14 cellular contexts compared by ENCODE assay signal in genomic region chr10:44576715-44577191, GRCh38.
A peak's percentile ranks its signal among the peaks of the same experiment; 100 is the strongest.
DNase-seq lines count a peak whose midpoint lies in the region; ATAC-seq and TF ChIP-seq lines count a peak whose summit lies in the region.
"Had no signal": no experiment of that assay in that cellular context is flagged by ENCODE, and none has a peak within 500 bp of the region (broad histone marks: within the 10 kb centered on the region; RNA-seq: fewer than 3 reads in every experiment).

No MANE protein-coding gene starts in this region.

- no peaks in the 10 kb centered on the region for H3K9me3 Mint-ChIP-seq in activated CD4-positive, alpha-beta T cell treated with anti-CD3 and anti-CD28 coated beads, Interleukin-2, amount 10 ng/mL, durations not matched to agents 24 days and 14 days
- H3K9me3 Mint-ChIP-seq in activated CD8-positive, alpha-beta T cell treated with anti-CD3 and anti-CD28 coated beads for 36 hours: no peaks in the 10 kb centered on the region

- ATAC-seq in activated CD8-positive, alpha-beta T cell treated with anti-CD3 and anti-CD28 coated beads for 36 hours: no peak

- CTCF ChIA-PET in activated CD8-positive, alpha-beta T cell treated with anti-CD3 and anti-CD28 coated beads for 36 hours (lab: Charles Lee): no interaction called here

- H3K27ac ChIP-seq in coronary artery: peak overlapping the region in 1 of 2 donors; percentile 38
- peak overlapping the region in 12 of 21 experiments; percentile 28 to 86 (median 72) for H3K27ac ChIP-seq in skin epidermis
- H3K27ac ChIP-seq: SJCRH30, upper lobe of left lung, VCaP had no signal

- H3K27me3 Mint-ChIP-seq in activated CD4-positive, alpha-beta T cell treated with anti-CD3 and anti-CD28 coated beads, Interleukin-2, amount 10 ng/mL, durations not matched to agents 24 days and 14 days: no peaks in the 10 kb centered on the region
- no peaks in the 10 kb centered on the region for H3K27me3 Mint-ChIP-seq in activated CD8-positive, alpha-beta T cell treated with anti-CD3 and anti-CD28 coated beads for 36 hours

- H3K4me3 ChIP-seq in coronary artery: no peak overlapping the region
- H3K4me3 ChIP-seq in skin epidermis: no peak overlapping the region
- H3K4me3 ChIP-seq: SJCRH30, upper lobe of left lung had no signal

- intact Hi-C loops in activated CD4-positive, alpha-beta T cell treated with anti-CD3 and anti-CD28 coated beads, Interleukin-2, amount 10 ng/mL, durations not matched to agents 24 days and 14 days (cut with micrococcal nuclease): no loop called here
- intact Hi-C loops in activated CD8-positive, alpha-beta T cell treated with anti-CD3 and anti-CD28 coated beads for 36 hours (cut with micrococcal nuclease): no loop called here

- no peaks in the 10 kb centered on the region for H3K36me3 Mint-ChIP-seq in activated CD4-positive, alpha-beta T cell treated with anti-CD3 and anti-CD28 coated beads, Interleukin-2, amount 10 ng/mL, durations not matched to agents 24 days and 14 days (ENCODE audit: low read depth)
- no peaks in the 10 kb centered on the region for H3K36me3 Mint-ChIP-seq in activated CD8-positive, alpha-beta T cell treated with anti-CD3 and anti-CD28 coated beads for 36 hours (ENCODE audit: low read depth)

- H3K27ac Mint-ChIP-seq in activated CD4-positive, alpha-beta T cell treated with anti-CD3 and anti-CD28 coated beads, Interleukin-2, amount 10 ng/mL, durations not matched to agents 24 days and 14 days: no peak overlapping the region
- no peak overlapping the region for H3K27ac Mint-ChIP-seq in activated CD8-positive, alpha-beta T cell treated with anti-CD3 and anti-CD28 coated beads for 36 hours

- H3K4me1 Mint-ChIP-seq in activated CD4-positive, alpha-beta T cell treated with anti-CD3 and anti-CD28 coated beads, Interleukin-2, amount 10 ng/mL, durations not matched to agents 24 days and 14 days: no peaks in the 10 kb centered on the region
- H3K4me1 Mint-ChIP-seq in activated CD8-positive, alpha-beta T cell treated with anti-CD3 and anti-CD28 coated beads for 36 hours (ENCODE audit: low read depth): no peaks in the 10 kb centered on the region

- no peak overlapping the region for H3K4me3 Mint-ChIP-seq in activated CD4-positive, alpha-beta T cell treated with anti-CD3 and anti-CD28 coated beads, Interleukin-2, amount 10 ng/mL, durations not matched to agents 24 days and 14 days
- no peak overlapping the region for H3K4me3 Mint-ChIP-seq in activated CD8-positive, alpha-beta T cell treated with anti-CD3 and anti-CD28 coated beads for 36 hours

- peak; percentile 6 for DNase-seq in activated CD4-positive, alpha-beta T cell treated with anti-CD3 and anti-CD28 coated beads, Interleukin-2, amount 50 U/mL, for 1 hour
- DNase-seq in activated CD4-positive, alpha-beta T cell treated with anti-CD3 and anti-CD28 coated beads, Interleukin-2, amount 10 ng/mL, durations not matched to agents 24 days and 14 days: no peak
- DNase-seq in coronary artery (ENCODE audit: low spot score): peak; percentile 46
- peak; percentile 25 for DNase-seq in kidney tubule cell (ENCODE audit: low spot score)
- no peak for DNase-seq in NK-92 (lab: John Stamatoyannopoulos, UW; ENCODE audit: unreplicated experiment)
- DNase-seq in activated CD8-positive, alpha-beta T cell treated with anti-CD3 and anti-CD28 coated beads for 36 hours: no peak
- DNase-seq in NCI-H2171 (lab: John Stamatoyannopoulos, UW): no peak
- DNase-seq: HCEC 1CT, NCI-H1417, NCI-H774 had no signal

- TF ChIP-seq CTCF in coronary artery (IDR thresholded peaks at IDR 0.05): no peak
- TF ChIP-seq CTCF in activated CD8-positive, alpha-beta T cell treated with anti-CD3 and anti-CD28 coated beads for 36 hours (IDR thresholded peaks at IDR 0.05): no peak

- POLR2A ChIA-PET in activated CD8-positive, alpha-beta T cell treated with anti-CD3 and anti-CD28 coated beads for 36 hours (lab: Charles Lee): no interaction called here

Comparison
In these comparisons a context has a peak if more than half of its experiments do, and no peak if none do; other contexts are left out.
1. DNase-seq: peak in activated CD4-positive, alpha-beta T cell treated with anti-CD3 and anti-CD28 coated beads, Interleukin-2, amount 50 U/mL, for 1 hour (single experiment), coronary artery (single experiment) and kidney tubule cell (single experiment); none in activated CD4-positive, alpha-beta T cell treated with anti-CD3 and anti-CD28 coated beads, Interleukin-2, amount 10 ng/mL, durations not matched to agents 24 days and 14 days (single experiment), NK-92 (single experiment), activated CD8-positive, alpha-beta T cell treated with anti-CD3 and anti-CD28 coated beads for 36 hours (single experiment) and NCI-H2171 (single experiment).